ENCODE assay signal across 1 cellular context in the genomic region with DNA sequence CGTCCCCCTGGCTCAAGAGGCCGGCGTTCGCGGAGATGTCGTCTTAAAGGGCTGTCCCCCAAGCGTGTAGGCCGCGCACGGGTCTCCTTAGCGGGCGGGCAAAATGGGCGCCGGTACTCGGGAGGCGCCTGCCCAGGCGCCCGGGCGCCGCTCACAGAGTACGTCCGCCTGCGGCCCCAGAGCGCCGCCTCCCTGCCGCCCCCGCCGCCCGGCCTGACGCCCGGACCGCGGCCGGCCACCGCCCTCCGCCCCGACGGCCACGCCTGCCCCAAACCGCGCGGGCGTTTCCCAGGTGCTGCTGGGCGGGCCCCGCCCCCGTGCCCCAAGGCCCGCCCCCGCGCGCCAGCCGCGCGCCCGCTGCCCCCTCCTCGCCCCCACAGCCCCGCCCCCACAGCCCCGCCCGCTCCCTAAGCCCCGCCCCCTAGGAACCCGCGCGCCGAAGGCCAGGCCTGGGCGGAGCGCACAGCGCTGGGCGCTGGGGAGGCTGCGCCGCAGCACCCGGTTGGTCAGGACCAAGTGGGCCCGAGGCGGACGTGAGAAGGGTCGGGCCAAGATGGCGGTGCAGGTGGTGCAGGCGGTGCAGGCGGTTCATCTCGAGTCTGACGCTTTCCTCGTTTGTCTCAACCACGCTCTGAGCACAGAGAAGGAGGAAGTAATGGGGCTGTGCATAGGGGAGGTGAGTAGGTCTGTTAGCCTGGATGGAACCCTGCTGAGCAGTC.
TF ChIP-seq lines count a peak whose summit lies in the region.

A gene (plus strand): TSS at position 534 of the 719 bp plus-strand sequence. CDS start 20 bp downstream, at position 554.
A gene with protein sequence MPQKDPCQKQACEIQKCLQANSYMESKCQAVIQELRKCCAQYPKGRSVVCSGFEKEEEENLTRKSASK (minus strand): TSS at position 162 of the 719 bp plus-strand sequence. CDS start 7,113 bp downstream, outside the sequence.
A gene with protein sequence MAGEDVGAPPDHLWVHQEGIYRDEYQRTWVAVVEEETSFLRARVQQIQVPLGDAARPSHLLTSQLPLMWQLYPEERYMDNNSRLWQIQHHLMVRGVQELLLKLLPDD (minus strand): TSS at position 162 of the 719 bp plus-strand sequence. CDS start 5,126 bp downstream, outside the sequence.

TF ChIP-seq in GM12878, 131 proteins besides CTCF, POLR2A, EP300 and RAD21 (continues in another document):
- TF ChIP-seq ESRRA (IDR thresholded peaks at IDR 0.05; ENCODE audit: low read length) (no peak), TCF12 (IDR thresholded peaks at IDR 0.05; ENCODE audit: low read depth, low read length) (no peak), PML (IDR thresholded peaks at IDR 0.05; ENCODE audit: low read length) (peak; percentile 17; the same call in 1 of the 2 replicates), SIX5 (IDR thresholded peaks at IDR 0.05; ENCODE audit: low read depth, low read length, severe bottlenecking) (no peak), ZNF24 (IDR thresholded peaks at IDR 0.05) (no peak), NBN (IDR thresholded peaks at IDR 0.05) (no peak), BHLHE40 (IDR thresholded peaks at IDR 0.05; ENCODE audit: borderline replicate concordance in 1 of 2, low read depth in 2 of 2, low read length in 1 of 2) (peak in 1 of 2 experiments; percentile 79; a peak in 2 of 4 replicates), PAX5 (IDR thresholded peaks at IDR 0.05; ENCODE audit: borderline replicate concordance, low read depth, low read length) (no peak), EGR1 (IDR thresholded peaks at IDR 0.05; ENCODE audit: borderline replicate concordance in 1 of 2, low read depth in 2 of 2, low read length in 2 of 2) (peak in 1 of 2 experiments; percentile 92; a peak in 2 of 3 replicates), ZNF217 (IDR thresholded peaks at IDR 0.05) (no peak), KDM1A (IDR thresholded peaks at IDR 0.05; ENCODE audit: borderline replicate concordance) (no peak), IRF4 (IDR thresholded peaks at IDR 0.05; ENCODE audit: low read depth, low read length) (no peak), SUPT20H (IDR thresholded peaks at IDR 0.05; ENCODE audit: borderline replicate concordance, control insufficient read depth, low read depth, low read length) (no peak), HCFC1 (IDR thresholded peaks at IDR 0.05; ENCODE audit: low read length) (no peak), CHD1 (IDR thresholded peaks at IDR 0.05; ENCODE audit: low read depth, low read length) (no peak), IKZF2 (IDR thresholded peaks at IDR 0.05) (no peak), ZNF622 (IDR thresholded peaks at IDR 0.05) (no peak), CREM (IDR thresholded peaks at IDR 0.05; ENCODE audit: low read depth) (no peak), LARP7 (IDR thresholded peaks at IDR 0.05) (no peak)
- TF ChIP-seq, protein P1, sequence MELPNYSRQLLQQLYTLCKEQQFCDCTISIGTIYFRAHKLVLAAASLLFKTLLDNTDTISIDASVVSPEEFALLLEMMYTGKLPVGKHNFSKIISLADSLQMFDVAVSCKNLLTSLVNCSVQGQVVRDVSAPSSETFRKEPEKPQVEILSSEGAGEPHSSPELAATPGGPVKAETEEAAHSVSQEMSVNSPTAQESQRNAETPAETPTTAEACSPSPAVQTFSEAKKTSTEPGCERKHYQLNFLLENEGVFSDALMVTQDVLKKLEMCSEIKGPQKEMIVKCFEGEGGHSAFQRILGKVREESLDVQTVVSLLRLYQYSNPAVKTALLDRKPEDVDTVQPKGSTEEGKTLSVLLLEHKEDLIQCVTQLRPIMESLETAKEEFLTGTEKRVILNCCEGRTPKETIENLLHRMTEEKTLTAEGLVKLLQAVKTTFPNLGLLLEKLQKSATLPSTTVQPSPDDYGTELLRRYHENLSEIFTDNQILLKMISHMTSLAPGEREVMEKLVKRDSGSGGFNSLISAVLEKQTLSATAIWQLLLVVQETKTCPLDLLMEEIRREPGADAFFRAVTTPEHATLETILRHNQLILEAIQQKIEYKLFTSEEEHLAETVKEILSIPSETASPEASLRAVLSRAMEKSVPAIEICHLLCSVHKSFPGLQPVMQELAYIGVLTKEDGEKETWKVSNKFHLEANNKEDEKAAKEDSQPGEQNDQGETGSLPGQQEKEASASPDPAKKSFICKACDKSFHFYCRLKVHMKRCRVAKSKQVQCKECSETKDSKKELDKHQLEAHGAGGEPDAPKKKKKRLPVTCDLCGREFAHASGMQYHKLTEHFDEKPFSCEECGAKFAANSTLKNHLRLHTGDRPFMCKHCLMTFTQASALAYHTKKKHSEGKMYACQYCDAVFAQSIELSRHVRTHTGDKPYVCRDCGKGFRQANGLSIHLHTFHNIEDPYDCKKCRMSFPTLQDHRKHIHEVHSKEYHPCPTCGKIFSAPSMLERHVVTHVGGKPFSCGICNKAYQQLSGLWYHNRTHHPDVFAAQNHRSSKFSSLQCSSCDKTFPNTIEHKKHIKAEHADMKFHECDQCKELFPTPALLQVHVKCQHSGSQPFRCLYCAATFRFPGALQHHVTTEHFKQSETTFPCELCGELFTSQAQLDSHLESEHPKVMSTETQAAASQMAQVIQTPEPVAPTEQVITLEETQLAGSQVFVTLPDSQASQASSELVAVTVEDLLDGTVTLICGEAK (IDR thresholded peaks at IDR 0.05; ENCODE audit: borderline replicate concordance), result no peak
- TF ChIP-seq, protein P2, sequence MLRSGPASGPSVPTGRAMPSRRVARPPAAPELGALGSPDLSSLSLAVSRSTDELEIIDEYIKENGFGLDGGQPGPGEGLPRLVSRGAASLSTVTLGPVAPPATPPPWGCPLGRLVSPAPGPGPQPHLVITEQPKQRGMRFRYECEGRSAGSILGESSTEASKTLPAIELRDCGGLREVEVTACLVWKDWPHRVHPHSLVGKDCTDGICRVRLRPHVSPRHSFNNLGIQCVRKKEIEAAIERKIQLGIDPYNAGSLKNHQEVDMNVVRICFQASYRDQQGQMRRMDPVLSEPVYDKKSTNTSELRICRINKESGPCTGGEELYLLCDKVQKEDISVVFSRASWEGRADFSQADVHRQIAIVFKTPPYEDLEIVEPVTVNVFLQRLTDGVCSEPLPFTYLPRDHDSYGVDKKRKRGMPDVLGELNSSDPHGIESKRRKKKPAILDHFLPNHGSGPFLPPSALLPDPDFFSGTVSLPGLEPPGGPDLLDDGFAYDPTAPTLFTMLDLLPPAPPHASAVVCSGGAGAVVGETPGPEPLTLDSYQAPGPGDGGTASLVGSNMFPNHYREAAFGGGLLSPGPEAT (IDR thresholded peaks at IDR 0.05; ENCODE audit: low read depth), result peak; percentile 27; the same call in 1 of the 2 replicates
- TF ChIP-seq, protein P3, sequence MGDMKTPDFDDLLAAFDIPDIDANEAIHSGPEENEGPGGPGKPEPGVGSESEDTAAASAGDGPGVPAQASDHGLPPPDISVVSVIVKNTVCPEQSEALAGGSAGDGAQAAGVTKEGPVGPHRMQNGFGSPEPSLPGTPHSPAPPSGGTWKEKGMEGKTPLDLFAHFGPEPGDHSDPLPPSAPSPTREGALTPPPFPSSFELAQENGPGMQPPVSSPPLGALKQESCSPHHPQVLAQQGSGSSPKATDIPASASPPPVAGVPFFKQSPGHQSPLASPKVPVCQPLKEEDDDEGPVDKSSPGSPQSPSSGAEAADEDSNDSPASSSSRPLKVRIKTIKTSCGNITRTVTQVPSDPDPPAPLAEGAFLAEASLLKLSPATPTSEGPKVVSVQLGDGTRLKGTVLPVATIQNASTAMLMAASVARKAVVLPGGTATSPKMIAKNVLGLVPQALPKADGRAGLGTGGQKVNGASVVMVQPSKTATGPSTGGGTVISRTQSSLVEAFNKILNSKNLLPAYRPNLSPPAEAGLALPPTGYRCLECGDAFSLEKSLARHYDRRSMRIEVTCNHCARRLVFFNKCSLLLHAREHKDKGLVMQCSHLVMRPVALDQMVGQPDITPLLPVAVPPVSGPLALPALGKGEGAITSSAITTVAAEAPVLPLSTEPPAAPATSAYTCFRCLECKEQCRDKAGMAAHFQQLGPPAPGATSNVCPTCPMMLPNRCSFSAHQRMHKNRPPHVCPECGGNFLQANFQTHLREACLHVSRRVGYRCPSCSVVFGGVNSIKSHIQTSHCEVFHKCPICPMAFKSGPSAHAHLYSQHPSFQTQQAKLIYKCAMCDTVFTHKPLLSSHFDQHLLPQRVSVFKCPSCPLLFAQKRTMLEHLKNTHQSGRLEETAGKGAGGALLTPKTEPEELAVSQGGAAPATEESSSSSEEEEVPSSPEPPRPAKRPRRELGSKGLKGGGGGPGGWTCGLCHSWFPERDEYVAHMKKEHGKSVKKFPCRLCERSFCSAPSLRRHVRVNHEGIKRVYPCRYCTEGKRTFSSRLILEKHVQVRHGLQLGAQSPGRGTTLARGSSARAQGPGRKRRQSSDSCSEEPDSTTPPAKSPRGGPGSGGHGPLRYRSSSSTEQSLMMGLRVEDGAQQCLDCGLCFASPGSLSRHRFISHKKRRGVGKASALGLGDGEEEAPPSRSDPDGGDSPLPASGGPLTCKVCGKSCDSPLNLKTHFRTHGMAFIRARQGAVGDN (IDR thresholded peaks at IDR 0.05), result 0 out of 2 replicates have a peak, but pooled peaks have one; percentile 27
- TF ChIP-seq, protein P4, sequence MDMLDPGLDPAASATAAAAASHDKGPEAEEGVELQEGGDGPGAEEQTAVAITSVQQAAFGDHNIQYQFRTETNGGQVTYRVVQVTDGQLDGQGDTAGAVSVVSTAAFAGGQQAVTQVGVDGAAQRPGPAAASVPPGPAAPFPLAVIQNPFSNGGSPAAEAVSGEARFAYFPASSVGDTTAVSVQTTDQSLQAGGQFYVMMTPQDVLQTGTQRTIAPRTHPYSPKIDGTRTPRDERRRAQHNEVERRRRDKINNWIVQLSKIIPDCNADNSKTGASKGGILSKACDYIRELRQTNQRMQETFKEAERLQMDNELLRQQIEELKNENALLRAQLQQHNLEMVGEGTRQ (IDR thresholded peaks at IDR 0.05; ENCODE audit: borderline replicate concordance, low read depth, low read length), result no peak
- TF ChIP-seq, protein P5, sequence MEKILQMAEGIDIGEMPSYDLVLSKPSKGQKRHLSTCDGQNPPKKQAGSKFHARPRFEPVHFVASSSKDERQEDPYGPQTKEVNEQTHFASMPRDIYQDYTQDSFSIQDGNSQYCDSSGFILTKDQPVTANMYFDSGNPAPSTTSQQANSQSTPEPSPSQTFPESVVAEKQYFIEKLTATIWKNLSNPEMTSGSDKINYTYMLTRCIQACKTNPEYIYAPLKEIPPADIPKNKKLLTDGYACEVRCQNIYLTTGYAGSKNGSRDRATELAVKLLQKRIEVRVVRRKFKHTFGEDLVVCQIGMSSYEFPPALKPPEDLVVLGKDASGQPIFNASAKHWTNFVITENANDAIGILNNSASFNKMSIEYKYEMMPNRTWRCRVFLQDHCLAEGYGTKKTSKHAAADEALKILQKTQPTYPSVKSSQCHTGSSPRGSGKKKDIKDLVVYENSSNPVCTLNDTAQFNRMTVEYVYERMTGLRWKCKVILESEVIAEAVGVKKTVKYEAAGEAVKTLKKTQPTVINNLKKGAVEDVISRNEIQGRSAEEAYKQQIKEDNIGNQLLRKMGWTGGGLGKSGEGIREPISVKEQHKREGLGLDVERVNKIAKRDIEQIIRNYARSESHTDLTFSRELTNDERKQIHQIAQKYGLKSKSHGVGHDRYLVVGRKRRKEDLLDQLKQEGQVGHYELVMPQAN (conservative IDR thresholded peaks at IDR 0.05), result 0 out of 2 replicates have a peak, but pooled peaks have one; percentile 30
- TF ChIP-seq, protein P6, sequence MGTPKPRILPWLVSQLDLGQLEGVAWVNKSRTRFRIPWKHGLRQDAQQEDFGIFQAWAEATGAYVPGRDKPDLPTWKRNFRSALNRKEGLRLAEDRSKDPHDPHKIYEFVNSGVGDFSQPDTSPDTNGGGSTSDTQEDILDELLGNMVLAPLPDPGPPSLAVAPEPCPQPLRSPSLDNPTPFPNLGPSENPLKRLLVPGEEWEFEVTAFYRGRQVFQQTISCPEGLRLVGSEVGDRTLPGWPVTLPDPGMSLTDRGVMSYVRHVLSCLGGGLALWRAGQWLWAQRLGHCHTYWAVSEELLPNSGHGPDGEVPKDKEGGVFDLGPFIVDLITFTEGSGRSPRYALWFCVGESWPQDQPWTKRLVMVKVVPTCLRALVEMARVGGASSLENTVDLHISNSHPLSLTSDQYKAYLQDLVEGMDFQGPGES (IDR thresholded peaks at IDR 0.05), result no peak
- TF ChIP-seq, protein P7, sequence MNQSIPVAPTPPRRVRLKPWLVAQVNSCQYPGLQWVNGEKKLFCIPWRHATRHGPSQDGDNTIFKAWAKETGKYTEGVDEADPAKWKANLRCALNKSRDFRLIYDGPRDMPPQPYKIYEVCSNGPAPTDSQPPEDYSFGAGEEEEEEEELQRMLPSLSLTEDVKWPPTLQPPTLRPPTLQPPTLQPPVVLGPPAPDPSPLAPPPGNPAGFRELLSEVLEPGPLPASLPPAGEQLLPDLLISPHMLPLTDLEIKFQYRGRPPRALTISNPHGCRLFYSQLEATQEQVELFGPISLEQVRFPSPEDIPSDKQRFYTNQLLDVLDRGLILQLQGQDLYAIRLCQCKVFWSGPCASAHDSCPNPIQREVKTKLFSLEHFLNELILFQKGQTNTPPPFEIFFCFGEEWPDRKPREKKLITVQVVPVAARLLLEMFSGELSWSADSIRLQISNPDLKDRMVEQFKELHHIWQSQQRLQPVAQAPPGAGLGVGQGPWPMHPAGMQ (IDR thresholded peaks at IDR 0.05; ENCODE audit: borderline replicate concordance), result no peak
- TF ChIP-seq, protein P8, sequence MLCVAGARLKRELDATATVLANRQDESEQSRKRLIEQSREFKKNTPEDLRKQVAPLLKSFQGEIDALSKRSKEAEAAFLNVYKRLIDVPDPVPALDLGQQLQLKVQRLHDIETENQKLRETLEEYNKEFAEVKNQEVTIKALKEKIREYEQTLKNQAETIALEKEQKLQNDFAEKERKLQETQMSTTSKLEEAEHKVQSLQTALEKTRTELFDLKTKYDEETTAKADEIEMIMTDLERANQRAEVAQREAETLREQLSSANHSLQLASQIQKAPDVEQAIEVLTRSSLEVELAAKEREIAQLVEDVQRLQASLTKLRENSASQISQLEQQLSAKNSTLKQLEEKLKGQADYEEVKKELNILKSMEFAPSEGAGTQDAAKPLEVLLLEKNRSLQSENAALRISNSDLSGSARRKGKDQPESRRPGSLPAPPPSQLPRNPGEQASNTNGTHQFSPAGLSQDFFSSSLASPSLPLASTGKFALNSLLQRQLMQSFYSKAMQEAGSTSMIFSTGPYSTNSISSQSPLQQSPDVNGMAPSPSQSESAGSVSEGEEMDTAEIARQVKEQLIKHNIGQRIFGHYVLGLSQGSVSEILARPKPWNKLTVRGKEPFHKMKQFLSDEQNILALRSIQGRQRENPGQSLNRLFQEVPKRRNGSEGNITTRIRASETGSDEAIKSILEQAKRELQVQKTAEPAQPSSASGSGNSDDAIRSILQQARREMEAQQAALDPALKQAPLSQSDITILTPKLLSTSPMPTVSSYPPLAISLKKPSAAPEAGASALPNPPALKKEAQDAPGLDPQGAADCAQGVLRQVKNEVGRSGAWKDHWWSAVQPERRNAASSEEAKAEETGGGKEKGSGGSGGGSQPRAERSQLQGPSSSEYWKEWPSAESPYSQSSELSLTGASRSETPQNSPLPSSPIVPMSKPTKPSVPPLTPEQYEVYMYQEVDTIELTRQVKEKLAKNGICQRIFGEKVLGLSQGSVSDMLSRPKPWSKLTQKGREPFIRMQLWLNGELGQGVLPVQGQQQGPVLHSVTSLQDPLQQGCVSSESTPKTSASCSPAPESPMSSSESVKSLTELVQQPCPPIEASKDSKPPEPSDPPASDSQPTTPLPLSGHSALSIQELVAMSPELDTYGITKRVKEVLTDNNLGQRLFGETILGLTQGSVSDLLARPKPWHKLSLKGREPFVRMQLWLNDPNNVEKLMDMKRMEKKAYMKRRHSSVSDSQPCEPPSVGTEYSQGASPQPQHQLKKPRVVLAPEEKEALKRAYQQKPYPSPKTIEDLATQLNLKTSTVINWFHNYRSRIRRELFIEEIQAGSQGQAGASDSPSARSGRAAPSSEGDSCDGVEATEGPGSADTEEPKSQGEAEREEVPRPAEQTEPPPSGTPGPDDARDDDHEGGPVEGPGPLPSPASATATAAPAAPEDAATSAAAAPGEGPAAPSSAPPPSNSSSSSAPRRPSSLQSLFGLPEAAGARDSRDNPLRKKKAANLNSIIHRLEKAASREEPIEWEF (IDR thresholded peaks at IDR 0.05; ENCODE audit: insufficient replicate concordance, low read depth, low read length), result no peak
